ENCODE assay signal across 9 cellular contexts in genomic region chr14:91243098-91243483, GRCh38. TPM values are rescaled to one million over a fixed set of nuclear protein-coding genes. Genes with fewer than 3 reads are reported as not detected.
DNase-seq lines count a peak whose midpoint lies in the region; ATAC-seq and TF ChIP-seq lines count a peak whose summit lies in the region.
"Had no signal": no experiment of that assay in that cellular context is flagged by ENCODE, and none has a peak within 500 bp of the region (broad histone marks: within the 10 kb centered on the region; RNA-seq: fewer than 3 reads in every experiment).

No MANE protein-coding gene starts in this region.

- peak overlapping the region; percentile 73 for H3K4me2 ChIP-seq in fibroblast of lung (ENCODE audit: extremely low read depth, insufficient read depth, low read length)

- no peak for DNase-seq in AG10803 (ENCODE audit: low read depth)
- no peak for DNase-seq in T-cell
- no peak for DNase-seq in fibroblast of lung (ENCODE audit: low read depth in 2 of 2)
- no peak for DNase-seq in foreskin keratinocyte
- DNase-seq in NCI-H1694 (lab: John Stamatoyannopoulos, UW): no peak
- no peak for DNase-seq in stimulated activated CD4-positive, alpha-beta T cell treated with anti-CD3 and anti-CD28 coated beads, Interleukin-2, amount 100 ng/mL, for 24 hours
- DNase-seq: pancreas had no signal

- H3K27ac Mint-ChIP-seq in T-cell: peak overlapping the region; percentile 89 to 90

- H3K36me3 Mint-ChIP-seq in T-cell: peaks cover 14% of the 10 kb centered on the region

- ATAC-seq in GM21381 (IDR thresholded peaks at IDR 0.05; ENCODE audit: unreplicated experiment) (peak; percentile 4), T-cell (replicated peaks in 1 of 4) (no peak), foreskin keratinocyte (no peak), HG02840 (IDR thresholded peaks at IDR 0.05; ENCODE audit: low FRiP score, unreplicated experiment) (no peak)

- H3K27me3 Mint-ChIP-seq in T-cell: no peaks in the 10 kb centered on the region

- H3K4me1 ChIP-seq in fibroblast of lung (ENCODE audit: control insufficient read depth, extremely low read depth, insufficient read depth, low read length) (peaks cover 7% of the 10 kb centered on the region), foreskin keratinocyte (peaks cover 23% of the 10 kb centered on the region)
- H3K4me1 ChIP-seq: pancreas had no signal

- peaks cover 92 to 98% (median 93%) of the 10 kb centered on the region in 3 donors for H3K4me1 Mint-ChIP-seq in T-cell

- CTCF ChIA-PET in T-cell (lab: Charles Lee): interaction anchor here in 1 of 2 donors (0.5 to 1.5 kb wide), 8 partner anchors 10 to 632 kb away, joined by 3 to 7 read pairs (median 4); no protein-coding TSS in a partner anchor

- H3K9me3 ChIP-seq in fibroblast of lung (ENCODE audit: control insufficient read depth, insufficient read depth, low read depth, low read length): no peaks in the 10 kb centered on the region
- H3K9me3 ChIP-seq: pancreas had no signal

- no peaks in the 10 kb centered on the region for H3K79me2 ChIP-seq in fibroblast of lung (ENCODE audit: control insufficient read depth, insufficient read depth, low read length)

- H3K9ac ChIP-seq in fibroblast of lung (ENCODE audit: insufficient read depth, low read length): no peak overlapping the region

- peak overlapping the region; percentile 82 to 86 (median 85) for H3K4me3 Mint-ChIP-seq in T-cell

- no peaks in the 10 kb centered on the region for H4K20me1 ChIP-seq in fibroblast of lung (ENCODE audit: control insufficient read depth, extremely low read depth, insufficient read depth, low read length)

- no peak overlapping the region for H2AFZ ChIP-seq in fibroblast of lung (ENCODE audit: low read length)

- POLR2A ChIA-PET in T-cell (lab: Charles Lee): interaction anchor here (0.5 to 1.7 kb wide), 7 partner anchors 9 to 860 kb away, joined by 3 to 7 read pairs (median 3); no protein-coding TSS in a partner anchor

- H3K4me3 ChIP-seq in AG10803 (ENCODE audit: low read length): peak overlapping the region; percentile 46
- no peak overlapping the region for H3K4me3 ChIP-seq in fibroblast of lung (replicated peaks in 1 of 4; ENCODE audit: control extremely low read depth in 1 of 4, insufficient read depth in 1 of 4, low read depth in 3 of 4, low read length in 4 of 4)
- H3K4me3 ChIP-seq: pancreas had no signal

- peak overlapping the region; percentile 48 for H3K27ac ChIP-seq in fibroblast of lung (ENCODE audit: insufficient read depth, low read length)
- H3K27ac ChIP-seq in foreskin keratinocyte: no peak overlapping the region
- H3K27ac ChIP-seq: pancreas had no signal

- H3K9me3 Mint-ChIP-seq in T-cell: peaks cover 0 to 4% (median 4%) of the 10 kb centered on the region in 3 donors

- TF ChIP-seq CTCF in AG10803 (conservative IDR thresholded peaks at IDR 0.05; ENCODE audit: low read length): no peak
- TF ChIP-seq CTCF in fibroblast of lung (conservative IDR thresholded peaks at IDR 0.05 in 1 of 2, IDR thresholded peaks at IDR 0.05 in 1 of 2; ENCODE audit: low read depth in 1 of 2, low read length in 2 of 2): no peak
- no peak for TF ChIP-seq CTCF in foreskin keratinocyte (conservative IDR thresholded peaks at IDR 0.05)

- H3K27me3 ChIP-seq in fibroblast of lung (ENCODE audit: control insufficient read depth, insufficient read depth, low read length) (no peaks in the 10 kb centered on the region), foreskin keratinocyte (no peaks in the 10 kb centered on the region)
- H3K27me3 ChIP-seq: pancreas had no signal

- no peaks in the 10 kb centered on the region for H3K36me3 ChIP-seq in fibroblast of lung (ENCODE audit: control insufficient read depth, insufficient read depth, low read length)
- H3K36me3 ChIP-seq: pancreas had no signal

RNA-seq across cellular contexts. Expression of gene GPR68, which starts 1.4 kb away (rescaled TPM):
- total RNA-seq in T-cell: 10 to 100 TPM in 3 of 5 donors, 1 to 10 TPM in 2; 3.0 to 16.4 (median 10.0) TPM
- 0.26 and 0.66 TPM in 2 replicates for total RNA-seq in fibroblast of lung
- 0.37 and 1.3 TPM in 2 replicates for polyA plus RNA-seq in fibroblast of lung
- 0.36 and 2.2 TPM in 2 replicates for polyA plus RNA-seq in fibroblast of lung (2012)
- polyA minus RNA-seq in fibroblast of lung (ENCODE audit: low replicate concordance): 5.5 TPM in 1 of 2 replicates, not detected in the other
- 0.95 and 2.5 TPM in 2 replicates for total RNA-seq in foreskin keratinocyte
- polyA plus RNA-seq in foreskin keratinocyte: 0.70 and 2.0 TPM in 2 replicates
